18 cellular contexts compared by ENCODE assay signal in the genomic region with DNA sequence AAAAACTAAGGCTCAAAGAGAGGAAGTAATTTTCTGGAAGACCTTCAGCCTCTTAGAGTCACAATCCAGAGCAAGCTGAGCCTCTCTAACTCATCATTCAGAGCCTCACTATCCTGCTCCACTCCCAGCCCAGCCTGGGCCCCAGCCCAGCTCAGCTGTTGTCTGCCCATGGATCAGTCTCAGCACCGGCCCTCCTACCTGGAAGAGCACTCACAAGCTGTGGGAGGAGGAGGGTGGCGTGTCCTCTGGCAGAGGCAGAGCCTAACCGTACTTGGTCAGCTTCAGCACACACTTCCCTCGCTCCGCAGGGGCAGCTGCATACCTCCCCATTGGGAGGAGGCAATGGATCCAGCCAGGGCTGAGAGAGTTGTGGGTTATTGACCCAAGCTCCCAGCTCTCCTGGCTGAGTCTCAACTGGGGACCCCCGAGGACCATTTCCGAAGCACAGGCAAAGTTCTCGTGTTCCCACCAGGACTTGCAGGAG.
A peak's percentile ranks its signal among the peaks of the same experiment; 100 is the strongest.
DNase-seq lines count a peak whose midpoint lies in the region; ATAC-seq, FAIRE-seq and TF ChIP-seq lines count a peak whose summit lies in the region.
"Had no signal": no experiment of that assay in that cellular context is flagged by ENCODE, and none has a peak within 500 bp of the region (broad histone marks: within the 10 kb centered on the region; RNA-seq: fewer than 3 reads in every experiment).

No MANE protein-coding gene starts in this region.

- H3K9me3 ChIP-seq in H1 (ENCODE audit: insufficient read depth in 2 of 2, low read depth in 1 of 2, low read length in 1 of 2) (no peaks in the 10 kb centered on the region), neuronal stem cell (replicated peaks in 1 of 2; ENCODE audit: control insufficient read depth in 2 of 2, insufficient read depth in 1 of 2, low read depth in 1 of 2, low read length in 2 of 2) (no peaks in the 10 kb centered on the region)
- H3K9me3 ChIP-seq: Caco-2 had no signal

- peaks cover 16% of the 10 kb centered on the region for H3K9me2 ChIP-seq in GM23338 (ENCODE audit: insufficient read depth)

- H4K20me1 ChIP-seq in GM23338 (replicated peaks; ENCODE audit: insufficient read depth) (no peaks in the 10 kb centered on the region), H1 (replicated peaks in 1 of 2; ENCODE audit: control insufficient read depth in 1 of 2, insufficient read depth in 2 of 2, low read length in 2 of 2) (no peaks in the 10 kb centered on the region)

- H3K9me3 Mint-ChIP-seq in GM23338 = peaks cover 6% of the 10 kb centered on the region; the same call in 2 of the 3 replicates
- H3K9me3 Mint-ChIP-seq in stimulated activated memory B cell treated with anti-CD40 and anti-IgM and Interleukin-4, amounts not matched to agents 10 μg/mL and 1 μg/mL and 100 μg/mL, for 72 hours = peaks cover 2% of the 10 kb centered on the region
- H3K9me3 Mint-ChIP-seq in stimulated activated effector memory CD8-positive, alpha-beta T cell treated with anti-CD3 and anti-CD28 coated beads, Interleukin-12 subunit alpha, Interleukin-12 subunit beta, amount 100 ng/mL, for 72 hours = no peaks in the 10 kb centered on the region
- peaks cover 9% of the 10 kb centered on the region for H3K9me3 Mint-ChIP-seq in chondrocyte (ENCODE audit: low read depth)

- TF ChIP-seq POLR2A in H1 (IDR thresholded peaks at IDR 0.05; ENCODE audit: control extremely low read depth in 1 of 2, low read depth in 2 of 2, low read length in 2 of 2) = no peak

- H3K79me1 ChIP-seq in H1 (ENCODE audit: low read depth, low read length) (no peaks in the 10 kb centered on the region), neuronal stem cell (ENCODE audit: low read depth, low read length) (no peaks in the 10 kb centered on the region)

- H3K23me2 ChIP-seq in H1 (ENCODE audit: low read depth, low read length) = no peaks in the 10 kb centered on the region

- H2AFZ ChIP-seq in GM23338 (no peak overlapping the region; the same call in 1 of the 2 replicates), H1 (ENCODE audit: low read length) (no peak overlapping the region), neuronal stem cell (ENCODE audit: low read length) (no peak overlapping the region)
- H2AFZ ChIP-seq: GM23248 had no signal

- no peak overlapping the region for H3K4me2 ChIP-seq in GM23338
- no peak overlapping the region for H3K4me2 ChIP-seq in H1 (ENCODE audit: insufficient read depth in 1 of 2, low read depth in 2 of 2, low read length in 2 of 2)
- H3K4me2 ChIP-seq in neuronal stem cell (ENCODE audit: insufficient read depth, low read length, poor library complexity, severe bottlenecking) = no peak overlapping the region

- 87% methylated on average over 8 of the region's 8 CpGs; no CpG with 5 or more reads in 1 of the 2 experiments for WGBS in H1 (ENCODE audit: extremely low coverage in 1 of 2, insufficient coverage in 1 of 2, insufficient read length in 1 of 2, insufficient replicate concordance in 2 of 2, low coverage in 1 of 2, low lambda C conversion rate in 2 of 2, missing lambda C conversion rate in 1 of 2), 2 experiments
- WGBS in neuronal stem cell (ENCODE audit: extremely low coverage in 2 of 2, insufficient read length in 2 of 2, insufficient replicate concordance in 1 of 2), 2 donors = no CpG with 5 or more reads among the region's 8 CpGs

- no peaks in the 10 kb centered on the region for H3K36me3 ChIP-seq in GM23338 (ENCODE audit: insufficient read depth)
- no peaks in the 10 kb centered on the region for H3K36me3 ChIP-seq in H1 (ENCODE audit: control insufficient read depth in 2 of 4, insufficient read depth in 4 of 4, low read length in 3 of 4)
- H3K36me3 ChIP-seq in neuronal stem cell (replicated peaks in 1 of 2; ENCODE audit: control insufficient read depth in 2 of 2, insufficient read depth in 2 of 2, low read length in 2 of 2) = no peaks in the 10 kb centered on the region

- H3K14ac ChIP-seq in H1 (ENCODE audit: insufficient read length) (no peak overlapping the region), neuronal stem cell (ENCODE audit: low read length) (no peak overlapping the region)

- H3K9ac ChIP-seq in H1 (replicated peaks in 1 of 4; ENCODE audit: extremely low read depth in 1 of 4, low read depth in 3 of 4, low read length in 3 of 4) = no peak overlapping the region
- H3K9ac ChIP-seq in neuronal stem cell (ENCODE audit: low read depth, low read length, poor library complexity) = no peak overlapping the region
- H3K9ac ChIP-seq: GM23248 had no signal

- H2BK20ac ChIP-seq in H1 (ENCODE audit: low read length) = no peak overlapping the region

- H3K79me2 ChIP-seq in GM23338 (replicated peaks; ENCODE audit: insufficient read depth) (no peaks in the 10 kb centered on the region), H1 (ENCODE audit: control insufficient read depth in 1 of 2, insufficient read depth in 2 of 2, low read length in 2 of 2) (no peaks in the 10 kb centered on the region)

- H3K4me3 ChIP-seq in GM23338 (no peak overlapping the region), H1 (ENCODE audit: extremely low read depth in 1 of 4, insufficient read depth in 2 of 4, low read depth in 3 of 4, low read length in 4 of 4) (no peak overlapping the region), neuronal stem cell (ENCODE audit: low read length in 2 of 2) (no peak overlapping the region)
- H3K4me3 ChIP-seq: GM23248 had no signal

- no peak overlapping the region for H3K56ac ChIP-seq in H1 (replicated peaks; ENCODE audit: insufficient read length, low read depth, low read length)

- H3K27me3 ChIP-seq in GM23338 (ENCODE audit: insufficient read depth) (no peaks in the 10 kb centered on the region), H1 (replicated peaks in 1 of 4; ENCODE audit: control insufficient read depth in 3 of 4, extremely low read depth in 1 of 4, insufficient read depth in 3 of 4, low read length in 3 of 4) (no peaks in the 10 kb centered on the region), neuronal stem cell (ENCODE audit: control insufficient read depth in 3 of 3, insufficient read depth in 3 of 3, low read depth in 1 of 3, low read length in 3 of 3) (no peaks in the 10 kb centered on the region)

- 0 out of 2 replicates have a peak overlapping the region, but pooled peaks have one; percentile 65 for H2BK15ac ChIP-seq in H1 (ENCODE audit: low read length)
- no peak overlapping the region for H2BK15ac ChIP-seq in neuronal stem cell (ENCODE audit: low read length)

- no peak overlapping the region for H2BK120ac ChIP-seq in H1 (replicated peaks; ENCODE audit: low read depth, low read length)
- no peak overlapping the region for H2BK120ac ChIP-seq in neuronal stem cell (ENCODE audit: low read depth, low read length)

- CTCF ChIA-PET in H1 (lab: Charles Lee; ENCODE audit: partially characterized antibody) = interaction anchor here (0.9 to 3.7 kb wide), 11 partner anchors 8 to 64 kb away, joined by 3 to 12 read pairs (median 4); no protein-coding TSS in a partner anchor

- H2AK5ac ChIP-seq in H1 (ENCODE audit: low read depth, low read length) (no peak overlapping the region; the same call in 1 of the 2 replicates), neuronal stem cell (ENCODE audit: low read depth, low read length) (no peak overlapping the region)

- H3K4me1 Mint-ChIP-seq in GM23338 (no peaks in the 10 kb centered on the region; the same call in 2 of the 3 replicates), chondrocyte (ENCODE audit: low read depth) (no peaks in the 10 kb centered on the region)
- no peaks in the 10 kb centered on the region for H3K4me1 Mint-ChIP-seq in stimulated activated memory B cell treated with anti-CD40 and anti-IgM and Interleukin-4, amounts not matched to agents 10 μg/mL and 1 μg/mL and 100 μg/mL, for 72 hours
- H3K4me1 Mint-ChIP-seq in stimulated activated effector memory CD8-positive, alpha-beta T cell treated with anti-CD3 and anti-CD28 coated beads, Interleukin-12 subunit alpha, Interleukin-12 subunit beta, amount 100 ng/mL, for 72 hours = no peaks in the 10 kb centered on the region
- H3K4me1 Mint-ChIP-seq: CD4-positive, CD25-positive, alpha-beta regulatory T cell had no signal

- no peak overlapping the region for H4K8ac ChIP-seq in H1 (ENCODE audit: extremely low read depth, insufficient read depth, low read length)
- no peak overlapping the region for H4K8ac ChIP-seq in neuronal stem cell (ENCODE audit: low read depth, low read length)

- H3K27me3 Mint-ChIP-seq in GM23338 (ENCODE audit: insufficient read depth, low read depth, poor library complexity) (peaks cover 4% of the 10 kb centered on the region), chondrocyte (ENCODE audit: low read depth) (no peaks in the 10 kb centered on the region)
- H3K27me3 Mint-ChIP-seq in stimulated activated memory B cell treated with anti-CD40 and anti-IgM and Interleukin-4, amounts not matched to agents 10 μg/mL and 1 μg/mL and 100 μg/mL, for 72 hours = peaks cover 28% of the 10 kb centered on the region

- ATAC-seq in GM23338 (peak; percentile 41), GM18502 (IDR thresholded peaks at IDR 0.05; ENCODE audit: poor library complexity, unreplicated experiment) (no peak)
- peak; percentile 44 for ATAC-seq in stimulated activated memory B cell treated with anti-CD40 and anti-IgM and Interleukin-4, amounts not matched to agents 10 μg/mL and 1 μg/mL and 100 μg/mL, for 72 hours
- ATAC-seq in stimulated activated effector memory CD8-positive, alpha-beta T cell treated with anti-CD3 and anti-CD28 coated beads, Interleukin-12 subunit alpha, Interleukin-12 subunit beta, amount 100 ng/mL, for 72 hours = no peak
- ATAC-seq: CD8-positive, alpha-beta T cell had no signal

- FAIRE-seq in H1 (lab: Jason Lieb, UNC) = no peak
- FAIRE-seq: GM12891, H54 had no signal

- H2BK12ac ChIP-seq in H1 (ENCODE audit: low read depth, low read length) (no peak overlapping the region; the same call in 1 of the 2 replicates), neuronal stem cell (ENCODE audit: low read length) (no peak overlapping the region)

- TF ChIP-seq CTCF in GM23338 (conservative IDR thresholded peaks at IDR 0.05; ENCODE audit: low read depth in 2 of 2) (no peak), H1 (IDR thresholded peaks at IDR 0.05; ENCODE audit: control extremely low read depth in 1 of 3, insufficient read depth in 1 of 3, low read depth in 1 of 3, low read length in 3 of 3) (no peak), chondrocyte (IDR thresholded peaks at IDR 0.05) (no peak)

- H3K27ac ChIP-seq in GM23338 (ENCODE audit: low read depth) (no peak overlapping the region), H1 (ENCODE audit: low read depth, low read length) (no peak overlapping the region), neuronal stem cell (replicated peaks; ENCODE audit: low read length) (no peak overlapping the region)
- H3K27ac ChIP-seq: GM23248 had no signal

- no peaks in the 10 kb centered on the region for H3F3A ChIP-seq in GM23338 (replicated peaks; ENCODE audit: low read depth)

- no peaks in the 10 kb centered on the region for H3K4me1 ChIP-seq in GM23338 (ENCODE audit: insufficient read depth)
- no peaks in the 10 kb centered on the region; a peak in 1 of 7 replicates for H3K4me1 ChIP-seq in H1 (replicated peaks in 1 of 4; ENCODE audit: control insufficient read depth in 3 of 4, insufficient read depth in 4 of 4, low read length in 3 of 4)
- no peaks in the 10 kb centered on the region for H3K4me1 ChIP-seq in neuronal stem cell (ENCODE audit: control insufficient read depth in 2 of 2, insufficient read depth in 1 of 2, low read depth in 1 of 2, low read length in 2 of 2)
- H3K4me1 ChIP-seq: Caco-2 had no signal

- H3K23ac ChIP-seq in H1 (ENCODE audit: insufficient read length) (no peak overlapping the region), neuronal stem cell (ENCODE audit: low read depth, low read length, poor library complexity) (no peak overlapping the region)

- H3K27ac Mint-ChIP-seq in GM23338 (no peak overlapping the region), chondrocyte (ENCODE audit: unreplicated experiment) (no peak overlapping the region)
- H3K27ac Mint-ChIP-seq in stimulated activated memory B cell treated with anti-CD40 and anti-IgM and Interleukin-4, amounts not matched to agents 10 μg/mL and 1 μg/mL and 100 μg/mL, for 72 hours = no peak overlapping the region
- no peak overlapping the region for H3K27ac Mint-ChIP-seq in stimulated activated effector memory CD8-positive, alpha-beta T cell treated with anti-CD3 and anti-CD28 coated beads, Interleukin-12 subunit alpha, Interleukin-12 subunit beta, amount 100 ng/mL, for 72 hours
- H3K27ac Mint-ChIP-seq: CD4-positive, CD25-positive, alpha-beta regulatory T cell; CD8-positive, alpha-beta T cell had no signal

- no peak overlapping the region for H4K5ac ChIP-seq in H1 (ENCODE audit: insufficient read length, low read depth, low read length)

- H4K91ac ChIP-seq in H1 (replicated peaks; ENCODE audit: insufficient read length, low read length) (no peak overlapping the region), neuronal stem cell (ENCODE audit: low read depth, low read length, poor library complexity) (no peak overlapping the region)

- H2BK5ac ChIP-seq in H1 (ENCODE audit: low read depth, low read length) (peak overlapping the region; percentile 38; the same call in 1 of the 2 replicates), neuronal stem cell (ENCODE audit: low read length) (no peak overlapping the region)

- DNase-seq in GM23338 (ENCODE audit: low spot score) = no peak
- no peak for DNase-seq in H1 (ENCODE audit: low read depth in 1 of 2, low spot score in 2 of 2)
- no peak for DNase-seq in neuronal stem cell (ENCODE audit: low spot score)
- DNase-seq in stimulated activated effector memory CD8-positive, alpha-beta T cell treated with anti-CD3 and anti-CD28 coated beads, Interleukin-12 subunit alpha, Interleukin-12 subunit beta, amount 100 ng/mL, for 72 hours (ENCODE audit: low spot score in 2 of 2) = no peak
- DNase-seq in chondrocyte (ENCODE audit: low spot score) = no peak
- DNase-seq: C1 segment of cervical spinal cord; Caco-2; CD4-positive, CD25-positive, alpha-beta regulatory T cell; CD8-positive, alpha-beta T cell; DMS53; DMS79 treated with DMSO at 0.1 percent for 48 hours; GF-D8; GM23248; HCEC 1CT had no signal

- no peak for TF ChIP-seq RAD21 in H1 (IDR thresholded peaks at IDR 0.05 in 1 of 2, conservative IDR thresholded peaks at IDR 0.05 in 1 of 2; ENCODE audit: low read depth in 2 of 2, low read length in 2 of 2)

- TF ChIP-seq EP300 in H1 (IDR thresholded peaks at IDR 0.05; ENCODE audit: borderline replicate concordance in 1 of 2, low read depth in 2 of 2, low read length in 2 of 2) = no peak

- H3K36me3 Mint-ChIP-seq in GM23338 (ENCODE audit: low read depth) = no peaks in the 10 kb centered on the region
- H3K36me3 Mint-ChIP-seq in stimulated activated memory B cell treated with anti-CD40 and anti-IgM and Interleukin-4, amounts not matched to agents 10 μg/mL and 1 μg/mL and 100 μg/mL, for 72 hours = no peaks in the 10 kb centered on the region
- H3K36me3 Mint-ChIP-seq in stimulated activated effector memory CD8-positive, alpha-beta T cell treated with anti-CD3 and anti-CD28 coated beads, Interleukin-12 subunit alpha, Interleukin-12 subunit beta, amount 100 ng/mL, for 72 hours = no peaks in the 10 kb centered on the region
- no peaks in the 10 kb centered on the region for H3K36me3 Mint-ChIP-seq in chondrocyte (ENCODE audit: low read depth)
- H3K36me3 Mint-ChIP-seq: CD4-positive, CD25-positive, alpha-beta regulatory T cell; CD8-positive, alpha-beta T cell had no signal

- no peak overlapping the region for H3K4ac ChIP-seq in H1 (replicated peaks; ENCODE audit: insufficient read length, low read depth, low read length)
- no peak overlapping the region for H3K4ac ChIP-seq in neuronal stem cell (ENCODE audit: low read length)

- POLR2A ChIA-PET in H1 (lab: Charles Lee; ENCODE audit: partially characterized antibody) = no interaction called here

- H3K4me3 Mint-ChIP-seq in GM23338 (no peak overlapping the region), chondrocyte (ENCODE audit: unreplicated experiment) (no peak overlapping the region)
- H3K4me3 Mint-ChIP-seq in stimulated activated memory B cell treated with anti-CD40 and anti-IgM and Interleukin-4, amounts not matched to agents 10 μg/mL and 1 μg/mL and 100 μg/mL, for 72 hours = no peak overlapping the region
- no peak overlapping the region for H3K4me3 Mint-ChIP-seq in stimulated activated effector memory CD8-positive, alpha-beta T cell treated with anti-CD3 and anti-CD28 coated beads, Interleukin-12 subunit alpha, Interleukin-12 subunit beta, amount 100 ng/mL, for 72 hours
- H3K4me3 Mint-ChIP-seq: CD4-positive, CD25-positive, alpha-beta regulatory T cell; CD8-positive, alpha-beta T cell had no signal

- no peak overlapping the region for H3K18ac ChIP-seq in H1 (ENCODE audit: extremely low read depth, low read length)
- H3K18ac ChIP-seq in neuronal stem cell (ENCODE audit: low read length) = peak overlapping the region; percentile 20

Comparison
In these comparisons a context has a peak if more than half of its experiments do, and no peak if none do; other contexts are left out.
1. ATAC-seq: peak in GM23338 (single experiment) and stimulated activated memory B cell treated with anti-CD40 and anti-IgM and Interleukin-4, amounts not matched to agents 10 μg/mL and 1 μg/mL and 100 μg/mL, for 72 hours (single experiment); none in GM18502 (single experiment) and stimulated activated effector memory CD8-positive, alpha-beta T cell treated with anti-CD3 and anti-CD28 coated beads, Interleukin-12 subunit alpha, Interleukin-12 subunit beta, amount 100 ng/mL, for 72 hours (single experiment).